In the genomic region with DNA sequence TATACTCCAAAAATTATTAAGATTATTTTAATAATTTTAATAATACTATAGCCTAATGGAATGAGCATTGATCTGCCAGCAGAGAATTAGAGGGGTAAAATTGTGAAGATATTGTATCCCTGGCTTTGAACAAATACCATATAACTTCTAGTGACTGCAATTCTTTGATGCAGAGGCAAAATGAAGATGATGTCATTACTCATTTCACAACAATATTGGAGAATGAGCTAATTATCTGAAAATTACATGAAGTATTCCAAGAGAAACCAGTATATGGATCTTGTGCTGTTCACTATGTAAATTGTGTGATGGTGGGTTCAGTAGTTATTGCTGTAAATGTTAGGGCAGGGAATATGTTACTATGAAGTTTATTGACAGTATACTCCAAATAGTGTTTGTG, we compare ENCODE assay signal across 8 cellular contexts.
"Had no signal": no experiment of that assay in that cellular context is flagged by ENCODE, and none has a peak within 500 bp of the region (broad histone marks: within the 10 kb centered on the region; RNA-seq: fewer than 3 reads in every experiment).

No MANE protein-coding gene starts in this region.

- H3K4me1 ChIP-seq: HAP-1 had no signal

- H3K4me3 ChIP-seq: GM23248, HAP-1 had no signal

- H3K36me3 ChIP-seq: HAP-1 had no signal

- DNase-seq: GM23248, GOT3, H7, KBM-7 had no signal

- H3K9me3 ChIP-seq: HAP-1 had no signal

- H3K27ac ChIP-seq: GM23248, KMS-11 had no signal

- H3K4me2 ChIP-seq: KMS-11 had no signal

- H2AFZ ChIP-seq: GM23248 had no signal

- FAIRE-seq: HTR-8/SVneo had no signal

- H3K9ac ChIP-seq: GM23248, KMS-11 had no signal

- ATAC-seq: HCT116 had no signal
